ENCODE assay signal across 13 cellular contexts in the genomic region with DNA sequence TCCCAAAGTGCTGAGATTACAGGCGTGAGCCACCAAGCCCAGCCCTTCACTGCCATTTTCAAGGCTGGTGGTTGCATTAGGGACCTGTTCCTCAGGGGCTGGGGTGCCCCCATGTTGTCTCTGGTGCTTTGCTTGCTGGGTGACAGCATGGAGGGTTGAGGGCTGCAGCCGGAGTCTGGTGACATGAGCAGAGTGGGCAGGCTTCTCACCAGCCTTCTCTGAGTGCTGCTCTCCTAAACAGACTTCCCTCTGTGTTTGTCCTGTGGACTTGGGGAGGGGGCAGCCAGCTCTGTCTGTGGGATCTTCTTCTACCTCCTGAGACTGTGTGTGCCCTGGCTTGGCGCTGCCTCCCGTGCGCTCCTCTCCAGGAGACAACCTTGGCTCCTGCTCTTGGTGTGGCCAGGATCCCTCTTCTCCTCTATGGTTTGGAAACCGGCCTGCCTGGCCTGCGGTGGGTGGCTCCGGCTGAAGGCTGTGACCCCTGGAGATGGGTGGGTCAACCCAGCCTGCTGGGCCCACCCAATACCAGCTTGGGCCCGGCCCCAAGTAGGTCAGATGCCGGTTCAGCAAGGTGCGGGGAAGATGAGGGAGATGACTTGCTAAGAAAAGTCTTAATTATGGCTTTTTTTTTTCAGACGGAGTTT.
"Had no signal": no experiment of that assay in that cellular context is flagged by ENCODE, and none has a peak within 500 bp of the region (broad histone marks: within the 10 kb centered on the region; RNA-seq: fewer than 3 reads in every experiment).

No MANE protein-coding gene starts in this region.

- H3K9me3 Mint-ChIP-seq: activated CD4-positive, alpha-beta memory T cell treated with anti-CD3 and anti-CD28 coated beads for 36 hours; neural progenitor cell; T-cell had no signal

- H3K36me3 ChIP-seq: colonic mucosa, neural progenitor cell, ovary had no signal

- H3K27ac Mint-ChIP-seq: activated CD4-positive, alpha-beta memory T cell treated with anti-CD3 and anti-CD28 coated beads for 36 hours; neural progenitor cell; T-cell had no signal

- H3K9me3 ChIP-seq: colonic mucosa, ovary, tibial nerve had no signal

- H3K4me3 ChIP-seq: colonic mucosa, neural progenitor cell, ovary, tibial nerve had no signal

- DNase-seq: activated CD4-positive, alpha-beta memory T cell treated with anti-CD3 and anti-CD28 coated beads for 36 hours; activated CD4-positive, alpha-beta T cell treated with anti-CD3 and anti-CD28 coated beads for 1 hour; activated gamma-delta T cell treated with Interleukin-2 at 50 U/mL for 16 hours; activated T-cell treated with anti-CD3 and anti-CD28 coated beads, Interleukin-2, amount 50 U/mL, for 48 hours; caudate nucleus; colonic mucosa; stimulated activated naive CD4-positive, alpha-beta T cell; T-cell had no signal

- H3K27ac ChIP-seq: colonic mucosa, neural progenitor cell, ovary, tibial nerve, VCaP had no signal

- H3K4me1 ChIP-seq: colonic mucosa, neural progenitor cell had no signal

- H3K9ac ChIP-seq: neural progenitor cell had no signal

- H3K27me3 ChIP-seq: colonic mucosa, neural progenitor cell, ovary, tibial nerve had no signal

- H3K4me2 ChIP-seq: neural progenitor cell had no signal

- H2AFZ ChIP-seq: neural progenitor cell had no signal

- H3K4me3 Mint-ChIP-seq: activated CD4-positive, alpha-beta memory T cell treated with anti-CD3 and anti-CD28 coated beads for 36 hours; neural progenitor cell; T-cell had no signal

- ATAC-seq: esophagus mucosa, T-cell had no signal

- H3K27me3 Mint-ChIP-seq: activated CD4-positive, alpha-beta memory T cell treated with anti-CD3 and anti-CD28 coated beads for 36 hours; T-cell had no signal
